Comparison of ENCODE assay signal across 8 cellular contexts in the genomic region with DNA sequence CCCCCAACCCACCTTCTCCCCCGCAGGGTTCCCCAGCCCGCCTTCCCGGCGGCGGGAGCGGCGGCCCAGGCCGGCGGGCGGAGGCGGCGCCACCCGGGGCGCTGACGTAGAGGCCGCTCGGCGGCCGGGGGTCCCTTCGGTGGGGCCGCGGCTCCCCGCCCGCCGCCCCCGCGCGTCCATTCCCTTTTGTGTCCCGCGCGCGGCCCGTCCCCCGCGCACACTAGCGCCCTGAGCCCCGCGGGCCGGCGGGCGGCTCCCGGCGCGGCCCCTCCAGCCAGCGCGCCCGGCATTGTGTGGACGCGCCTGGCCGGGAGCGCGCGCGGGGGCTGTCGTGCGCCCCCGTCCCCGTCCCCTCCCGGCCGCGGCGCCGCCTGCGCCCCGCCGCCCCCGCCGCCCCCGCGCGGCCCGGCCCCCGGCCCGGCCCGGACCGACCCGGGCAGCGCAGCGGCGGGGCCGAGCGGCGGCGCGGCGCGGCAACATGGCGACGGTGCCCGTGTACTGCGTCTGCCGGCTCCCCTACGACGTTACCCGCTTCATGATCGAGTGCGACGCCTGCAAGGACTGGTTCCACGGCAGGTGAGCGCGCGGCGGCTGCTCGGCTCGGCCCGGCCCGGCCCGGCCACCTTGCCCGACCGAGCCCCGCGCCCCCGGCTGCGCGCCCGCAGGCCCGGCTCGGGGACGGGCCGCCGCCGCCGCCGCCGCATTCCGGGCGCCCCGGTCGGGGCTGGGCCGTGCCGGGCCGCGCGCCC. TPM values are rescaled to one million over a fixed set of nuclear protein-coding genes. Genes with fewer than 3 reads are reported as not detected.
DNase-seq lines count a peak whose midpoint lies in the region; ATAC-seq and TF ChIP-seq lines count a peak whose summit lies in the region.

PHF2 (plus strand) TSS at position 289 of the 749 bp plus-strand sequence; CDS start at position 479, 190 bp downstream.

- H3K27ac ChIP-seq in HUES6 (ENCODE audit: low read depth, low read length), result no peak within 1 kb of the TSS
- peak within 1 kb of the TSS; percentile 92 to 97 (median 94) for H3K27ac ChIP-seq in esophagus muscularis mucosa (replicated peaks in 1 of 4)

- DNase-seq in activated effector memory CD4-positive, alpha-beta T cell treated with anti-CD3 and anti-CD28 coated beads, Interleukin-2, amount 50 U/mL, for 16 hours, result peak; percentile 77
- DNase-seq in activated effector memory CD4-positive, alpha-beta T cell treated with Interleukin-2 at 50 U/mL for 16 hours, result no peak
- peak; percentile 35 for DNase-seq in activated CD4-positive, alpha-beta memory T cell treated with anti-CD3 and anti-CD28 coated beads for 36 hours
- DNase-seq in esophagus muscularis mucosa (ENCODE audit: extremely low spot score) (peak; percentile 75), naive B cell (peak; percentile 33), ureter (ENCODE audit: low spot score) (no peak), NCI-H1436 treated with DMSO at 0.1 percent for 48 hours (lab: John Stamatoyannopoulos, UW) (no peak)

- intact Hi-C loops in activated CD4-positive, alpha-beta memory T cell treated with anti-CD3 and anti-CD28 coated beads for 36 hours (cut with micrococcal nuclease), result loop anchor here (5.0 kb wide), 1 partner anchor 36 kb away; no protein-coding TSS in a partner anchor
- intact Hi-C loops in esophagus muscularis mucosa (cut with DNase I), result loop anchor here (10.0 kb wide), 1 partner anchor 412 kb away; no protein-coding TSS in a partner anchor

- no CpG with 5 or more reads among the region's 134 CpGs for WGBS in esophagus muscularis mucosa

- POLR2A ChIA-PET in activated CD4-positive, alpha-beta memory T cell treated with anti-CD3 and anti-CD28 coated beads for 36 hours (lab: Charles Lee), result interaction anchor here (3.4 kb wide), 1 partner anchor 10 kb away, joined by 14 read pairs; no protein-coding TSS in a partner anchor

- H3K9me3 ChIP-seq in HUES6 (ENCODE audit: control insufficient read depth, insufficient read depth, low read depth, low read length), result no peaks in the 10 kb centered on the region
- H3K9me3 ChIP-seq in esophagus muscularis mucosa, result no peaks in the 10 kb centered on the region

- CTCF ChIA-PET in activated CD4-positive, alpha-beta memory T cell treated with anti-CD3 and anti-CD28 coated beads for 36 hours (lab: Charles Lee), result no interaction called here

- H3K4me1 ChIP-seq in HUES6 (ENCODE audit: control insufficient read depth, insufficient read depth, low read length), result peaks cover 24% of the 10 kb centered on the region
- peaks cover 48 to 62% (median 58%) of the 10 kb centered on the region in 4 donors for H3K4me1 ChIP-seq in esophagus muscularis mucosa

- peak within 1 kb of the TSS; percentile 88 for H3K4me3 Mint-ChIP-seq in activated CD4-positive, alpha-beta memory T cell treated with anti-CD3 and anti-CD28 coated beads for 36 hours
- peak within 1 kb of the TSS; percentile 84 to 98 (median 92) for H3K4me3 Mint-ChIP-seq in naive B cell

- H3K27me3 ChIP-seq in HUES6 (ENCODE audit: control insufficient read depth, insufficient read depth, low read length) (peaks cover 4% of the 10 kb centered on the region), esophagus muscularis mucosa (no peaks in the 10 kb centered on the region)

- peak within 1 kb of the TSS; percentile 88 for H3K27ac Mint-ChIP-seq in activated CD4-positive, alpha-beta memory T cell treated with anti-CD3 and anti-CD28 coated beads for 36 hours
- peak within 1 kb of the TSS; percentile 85 to 97 (median 92) for H3K27ac Mint-ChIP-seq in naive B cell

- peaks cover 35% of the 10 kb centered on the region for H3K4me1 Mint-ChIP-seq in activated CD4-positive, alpha-beta memory T cell treated with anti-CD3 and anti-CD28 coated beads for 36 hours (ENCODE audit: low read depth)
- peaks cover 34 to 56% (median 41%) of the 10 kb centered on the region in 3 donors for H3K4me1 Mint-ChIP-seq in naive B cell

- H3K4me3 ChIP-seq in HUES6 (ENCODE audit: low read depth, low read length), result peak within 1 kb of the TSS; percentile 84
- H3K4me3 ChIP-seq in esophagus muscularis mucosa, result peak within 1 kb of the TSS; percentile 84 to 96 (median 91)

- no peaks in the 10 kb centered on the region for H3K9me3 Mint-ChIP-seq in activated CD4-positive, alpha-beta memory T cell treated with anti-CD3 and anti-CD28 coated beads for 36 hours
- no peaks in the 10 kb centered on the region for H3K9me3 Mint-ChIP-seq in naive B cell

- H3K36me3 ChIP-seq in HUES6 (ENCODE audit: control insufficient read depth, insufficient read depth, low read length) (no peaks in the 10 kb centered on the region), esophagus muscularis mucosa (no peaks in the 10 kb centered on the region)

- TF ChIP-seq POLR2A in esophagus muscularis mucosa (IDR thresholded peaks at IDR 0.05; ENCODE audit: low read depth), result no peak

- ATAC-seq in naive B cell (ENCODE audit: low read depth in 2 of 2), result peak; percentile 62 to 70

- H3K27me3 Mint-ChIP-seq in activated CD4-positive, alpha-beta memory T cell treated with anti-CD3 and anti-CD28 coated beads for 36 hours, result no peaks in the 10 kb centered on the region
- no peaks in the 10 kb centered on the region for H3K27me3 Mint-ChIP-seq in naive B cell

- TF ChIP-seq EP300 in esophagus muscularis mucosa (IDR thresholded peaks at IDR 0.05), result no peak

- no peak for TF ChIP-seq CTCF in esophagus muscularis mucosa (IDR thresholded peaks at IDR 0.05)

- peak within 1 kb of the TSS; percentile 66 for H3K9ac ChIP-seq in HUES6 (ENCODE audit: low read length)

- H3K36me3 Mint-ChIP-seq in activated CD4-positive, alpha-beta memory T cell treated with anti-CD3 and anti-CD28 coated beads for 36 hours, result peaks cover 2% of the 10 kb centered on the region
- no peaks in the 10 kb centered on the region for H3K36me3 Mint-ChIP-seq in naive B cell

RNA-seq across cellular contexts. Expression of gene PHF2, which starts in this region (rescaled TPM):
- 10 to 100 TPM; 16.0 to 16.2 TPM for total RNA-seq in activated CD4-positive, alpha-beta memory T cell treated with anti-CD3 and anti-CD28 coated beads for 36 hours
- total RNA-seq in esophagus muscularis mucosa (10 to 100 TPM; 35.7 to 53.5 (median 43.2) TPM), ureter (34.6 TPM)
- polyA plus RNA-seq in naive B cell (ENCODE audit: low read depth in 6 of 6), result 1 to 10 TPM in 3 of 6 donors, under 1 TPM in 3; 0.04 to 1.7 (median 1.1) TPM

Comparison
In these comparisons a context has a peak if more than half of its experiments do, and no peak if none do; other contexts are left out.
1. DNase-seq: peak in activated effector memory CD4-positive, alpha-beta T cell treated with anti-CD3 and anti-CD28 coated beads, Interleukin-2, amount 50 U/mL, for 16 hours (single experiment), activated CD4-positive, alpha-beta memory T cell treated with anti-CD3 and anti-CD28 coated beads for 36 hours (single experiment), esophagus muscularis mucosa (single experiment) and naive B cell (single experiment); none in activated effector memory CD4-positive, alpha-beta T cell treated with Interleukin-2 at 50 U/mL for 16 hours (single experiment), ureter (single experiment) and NCI-H1436 treated with DMSO at 0.1 percent for 48 hours (single experiment).